ENCODE assay signal across 25 cellular contexts in genomic region chr16:88927661-88928060, GRCh38. TPM values are rescaled to one million over a fixed set of nuclear protein-coding genes. Genes with fewer than 3 reads are reported as not detected.
"Had no signal": no experiment of that assay in that cellular context is flagged by ENCODE, and none has a peak within 500 bp of the region (broad histone marks: within the 10 kb centered on the region; RNA-seq: fewer than 3 reads in every experiment).

No MANE protein-coding gene starts in this region.

- H3K9ac ChIP-seq: parathyroid adenoma had no signal

- ATAC-seq: effector memory CD8-positive, alpha-beta T cell; heart right ventricle; left cardiac atrium; left lung; natural killer cell treated with Interleukin-12 subunit alpha and Interleukin-12 subunit beta and Interleukin-15 and Interleukin-18, amount 100 ng/mL, for 72 hours; stimulated activated memory B cell treated with anti-CD40 and anti-IgM and Interleukin-4, amounts not matched to agents 10 μg/mL and 1 μg/mL and 100 μg/mL, for 72 hours; stimulated activated naive CD8-positive, alpha-beta T cell treated with anti-CD3 and anti-CD28 coated beads, Interleukin-15, Interleukin-2, amounts not matched to agents 100 U/mL and 50 U/mL, for 24 hours had no signal

- DNase-seq: effector memory CD8-positive, alpha-beta T cell; erythroblast; esophagus squamous epithelium; foreskin melanocyte; glutamatergic neuron; heart right ventricle; hippocampal formation; left cardiac atrium; left lung; mesenchymal stem cell; naive B cell; sigmoid colon; spleen; stimulated activated CD4-positive, alpha-beta T cell treated with anti-CD3 and anti-CD28 coated beads, Interleukin-4, amount 100 ng/mL, for 4 hours; stimulated activated naive CD8-positive, alpha-beta T cell treated with anti-CD3 and anti-CD28 coated beads, Interleukin-15, Interleukin-2, amounts not matched to agents 100 U/mL and 50 U/mL, for 24 hours; testis; tibial artery had no signal

- H3K36me3 ChIP-seq: esophagus squamous epithelium, heart right ventricle, left lung, sigmoid colon, tibial artery had no signal

- H2AFZ ChIP-seq: parathyroid adenoma had no signal

- H3K27ac ChIP-seq: coronary artery, esophagus squamous epithelium, heart right ventricle, left lung, parathyroid adenoma, sigmoid colon, testis, tibial artery had no signal

- H3K27me3 ChIP-seq: heart right ventricle, spleen, testis had no signal

- H3K4me3 ChIP-seq: coronary artery, esophagus squamous epithelium, heart right ventricle, left lung, mucosa of descending colon, sigmoid colon, spleen, testis, tibial artery had no signal

- H3K9me3 ChIP-seq: esophagus squamous epithelium, heart right ventricle, left lung, mucosa of descending colon, sigmoid colon, spleen, testis, tibial artery had no signal

- H3K4me1 ChIP-seq: parathyroid adenoma had no signal

RNA-seq across cellular contexts. Expression of gene CBFA2T3, which starts 49.3 kb away (rescaled TPM):
- total RNA-seq: dermis microvascular lymphatic vessel endothelial cell, lung microvascular endothelial cell, osteoblast had no signal
